Comparison of ENCODE assay signal across 1 cellular context in the genomic region with DNA sequence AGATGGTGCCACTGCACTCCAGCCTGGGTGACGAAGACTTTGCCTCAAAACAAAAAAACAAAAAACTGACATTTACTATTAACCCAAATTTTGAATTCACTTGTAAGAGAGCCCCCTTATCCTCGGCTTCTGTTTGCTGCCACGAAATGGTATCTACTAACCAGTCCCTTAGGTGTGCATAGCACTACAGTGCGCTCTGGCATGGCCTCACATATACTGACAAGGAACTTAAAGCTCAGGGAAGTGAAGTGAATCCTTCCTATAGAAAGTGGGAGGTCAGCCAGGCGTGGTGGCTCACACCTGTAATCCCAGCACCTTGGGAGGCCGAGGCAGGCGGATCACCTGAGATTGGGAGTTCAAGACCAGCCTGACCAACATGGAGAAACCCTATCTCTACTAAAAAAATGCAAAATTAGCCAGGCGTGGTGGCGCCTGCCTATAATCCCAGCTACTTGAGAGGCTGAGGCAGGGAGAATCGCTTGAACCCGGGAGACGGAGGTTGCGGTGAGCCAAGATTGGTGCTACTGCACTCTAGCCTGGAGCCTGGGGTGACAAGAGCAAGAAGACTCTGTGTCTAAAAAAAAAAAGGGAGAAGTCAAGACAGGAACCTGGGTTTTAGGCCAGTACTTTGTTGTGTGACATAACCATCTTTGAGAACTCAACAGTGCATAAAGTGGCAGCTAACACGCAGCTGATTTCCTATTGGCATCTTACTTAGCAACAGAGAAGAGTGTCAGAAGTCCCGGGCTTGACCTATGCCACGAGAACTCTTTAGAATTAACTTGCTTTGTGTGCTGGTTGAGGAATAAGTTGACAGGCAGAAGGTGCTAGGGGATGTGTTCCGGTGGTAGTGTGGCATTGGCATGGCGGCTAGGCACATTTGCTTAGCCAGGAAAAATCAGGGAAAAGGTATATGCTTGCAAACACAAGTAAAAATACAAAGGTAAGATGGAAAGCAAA.
A peak's percentile ranks its signal among the peaks of the same experiment; 100 is the strongest.
TF ChIP-seq lines count a peak whose summit lies in the region.

No MANE protein-coding gene starts in this region.

TF ChIP-seq in HepG2, 621 proteins besides CTCF, POLR2A, EP300 and RAD21 (continued from another document and continues in another):
- TF ChIP-seq, protein P1, sequence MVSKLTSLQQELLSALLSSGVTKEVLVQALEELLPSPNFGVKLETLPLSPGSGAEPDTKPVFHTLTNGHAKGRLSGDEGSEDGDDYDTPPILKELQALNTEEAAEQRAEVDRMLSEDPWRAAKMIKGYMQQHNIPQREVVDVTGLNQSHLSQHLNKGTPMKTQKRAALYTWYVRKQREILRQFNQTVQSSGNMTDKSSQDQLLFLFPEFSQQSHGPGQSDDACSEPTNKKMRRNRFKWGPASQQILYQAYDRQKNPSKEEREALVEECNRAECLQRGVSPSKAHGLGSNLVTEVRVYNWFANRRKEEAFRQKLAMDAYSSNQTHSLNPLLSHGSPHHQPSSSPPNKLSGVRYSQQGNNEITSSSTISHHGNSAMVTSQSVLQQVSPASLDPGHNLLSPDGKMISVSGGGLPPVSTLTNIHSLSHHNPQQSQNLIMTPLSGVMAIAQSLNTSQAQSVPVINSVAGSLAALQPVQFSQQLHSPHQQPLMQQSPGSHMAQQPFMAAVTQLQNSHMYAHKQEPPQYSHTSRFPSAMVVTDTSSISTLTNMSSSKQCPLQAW (CRISPR knock-in tag; IDR thresholded peaks at IDR 0.05), result peak; percentile 36; the same call in 1 of the 2 replicates
- TF ChIP-seq ZNF10 (CRISPR knock-in tag; IDR thresholded peaks at IDR 0.05; ENCODE audit: borderline replicate concordance, low read depth) (no peak), ZNF629 (CRISPR knock-in tag; conservative IDR thresholded peaks at IDR 0.05) (0 out of 2 replicates have a peak, but pooled peaks have one; percentile 15), SSRP1 (CRISPR knock-in tag; IDR thresholded peaks at IDR 0.05) (peak; percentile 91), ZNF431 (CRISPR knock-in tag; IDR thresholded peaks at IDR 0.05; ENCODE audit: borderline replicate concordance, low read depth) (peak; percentile 26; the same call in 1 of the 2 replicates), ZNF816 (CRISPR knock-in tag; IDR thresholded peaks at IDR 0.05; ENCODE audit: borderline replicate concordance) (peak; percentile 18; the same call in 1 of the 2 replicates), MED13 (CRISPR knock-in tag; IDR thresholded peaks at IDR 0.05) (no peak), PAF1 (CRISPR knock-in tag; IDR thresholded peaks at IDR 0.05) (peak; percentile 96), STAT5B (CRISPR knock-in tag; IDR thresholded peaks at IDR 0.05) (no peak), ZFP1 (CRISPR knock-in tag; IDR thresholded peaks at IDR 0.05) (peak; percentile 14; the same call in 1 of the 2 replicates), SOX5 (CRISPR knock-in tag; IDR thresholded peaks at IDR 0.05; ENCODE audit: borderline replicate concordance) (peak; percentile 10; the same call in 1 of the 2 replicates), KDM5B (CRISPR knock-in tag; IDR thresholded peaks at IDR 0.05; ENCODE audit: borderline replicate concordance) (no peak), JARID2 (CRISPR knock-in tag; IDR thresholded peaks at IDR 0.05; ENCODE audit: insufficient replicate concordance) (no peak), ZFY (CRISPR knock-in tag; IDR thresholded peaks at IDR 0.05) (no peak), ZNF709 (CRISPR knock-in tag; IDR thresholded peaks at IDR 0.05) (peak; percentile 18; the same call in 1 of the 2 replicates), ZNF619 (CRISPR knock-in tag; IDR thresholded peaks at IDR 0.05) (0 out of 2 replicates have a peak, but pooled peaks have one; percentile 10), POLR2G (IDR thresholded peaks at IDR 0.05; ENCODE audit: low read depth, low read length) (peak; percentile 51), ZC3H13 (CRISPR knock-in tag; IDR thresholded peaks at IDR 0.05) (peak; percentile 88), ZNF337 (CRISPR knock-in tag; IDR thresholded peaks at IDR 0.05; ENCODE audit: borderline replicate concordance, low read depth) (0 out of 2 replicates have a peak, but pooled peaks have one; percentile 23), ZNF24 (IDR thresholded peaks at IDR 0.05) (0 out of 2 replicates have a peak, but pooled peaks have one; percentile 5), CBFB (CRISPR knock-in tag; IDR thresholded peaks at IDR 0.05) (0 out of 2 replicates have a peak, but pooled peaks have one; percentile 12), TMF1 (CRISPR knock-in tag; IDR thresholded peaks at IDR 0.05; ENCODE audit: low read depth) (no peak), ISL2 (CRISPR knock-in tag; IDR thresholded peaks at IDR 0.05) (no peak), ZNF460 (CRISPR knock-in tag; IDR thresholded peaks at IDR 0.05; ENCODE audit: borderline replicate concordance) (peak; percentile 90), KDM2A (CRISPR knock-in tag; IDR thresholded peaks at IDR 0.05; ENCODE audit: borderline replicate concordance, low read depth) (0 out of 2 replicates have a peak, but pooled peaks have one; percentile 11), TAF15 (IDR thresholded peaks at IDR 0.05; ENCODE audit: low read depth, low read length, poor library complexity, severe bottlenecking) (no peak), ZFX (CRISPR knock-in tag; IDR thresholded peaks at IDR 0.05; ENCODE audit: low read depth) (0 out of 2 replicates have a peak, but pooled peaks have one; percentile 10), NCOA1 (CRISPR knock-in tag; IDR thresholded peaks at IDR 0.05) (no peak)
- TF ChIP-seq, protein P2, sequence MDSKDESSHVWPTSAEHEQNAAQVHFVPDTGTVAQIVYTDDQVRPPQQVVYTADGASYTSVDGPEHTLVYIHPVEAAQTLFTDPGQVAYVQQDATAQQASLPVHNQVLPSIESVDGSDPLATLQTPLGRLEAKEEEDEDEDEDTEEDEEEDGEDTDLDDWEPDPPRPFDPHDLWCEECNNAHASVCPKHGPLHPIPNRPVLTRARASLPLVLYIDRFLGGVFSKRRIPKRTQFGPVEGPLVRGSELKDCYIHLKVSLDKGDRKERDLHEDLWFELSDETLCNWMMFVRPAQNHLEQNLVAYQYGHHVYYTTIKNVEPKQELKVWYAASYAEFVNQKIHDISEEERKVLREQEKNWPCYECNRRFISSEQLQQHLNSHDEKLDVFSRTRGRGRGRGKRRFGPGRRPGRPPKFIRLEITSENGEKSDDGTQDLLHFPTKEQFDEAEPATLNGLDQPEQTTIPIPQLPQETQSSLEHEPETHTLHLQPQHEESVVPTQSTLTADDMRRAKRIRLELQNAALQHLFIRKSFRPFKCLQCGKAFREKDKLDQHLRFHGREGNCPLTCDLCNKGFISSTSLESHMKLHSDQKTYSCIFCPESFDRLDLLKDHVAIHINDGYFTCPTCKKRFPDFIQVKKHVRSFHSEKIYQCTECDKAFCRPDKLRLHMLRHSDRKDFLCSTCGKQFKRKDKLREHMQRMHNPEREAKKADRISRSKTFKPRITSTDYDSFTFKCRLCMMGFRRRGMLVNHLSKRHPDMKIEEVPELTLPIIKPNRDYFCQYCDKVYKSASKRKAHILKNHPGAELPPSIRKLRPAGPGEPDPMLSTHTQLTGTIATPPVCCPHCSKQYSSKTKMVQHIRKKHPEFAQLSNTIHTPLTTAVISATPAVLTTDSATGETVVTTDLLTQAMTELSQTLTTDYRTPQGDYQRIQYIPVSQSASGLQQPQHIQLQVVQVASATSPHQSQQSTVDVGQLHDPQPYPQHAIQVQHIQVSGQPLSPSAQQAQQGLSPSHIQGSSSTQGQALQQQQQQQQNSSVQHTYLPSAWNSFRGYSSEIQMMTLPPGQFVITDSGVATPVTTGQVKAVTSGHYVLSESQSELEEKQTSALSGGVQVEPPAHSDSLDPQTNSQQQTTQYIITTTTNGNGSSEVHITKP (CRISPR knock-in tag; IDR thresholded peaks at IDR 0.05; ENCODE audit: low read depth), result 0 out of 2 replicates have a peak, but pooled peaks have one; percentile 6
- TF ChIP-seq, protein P3, sequence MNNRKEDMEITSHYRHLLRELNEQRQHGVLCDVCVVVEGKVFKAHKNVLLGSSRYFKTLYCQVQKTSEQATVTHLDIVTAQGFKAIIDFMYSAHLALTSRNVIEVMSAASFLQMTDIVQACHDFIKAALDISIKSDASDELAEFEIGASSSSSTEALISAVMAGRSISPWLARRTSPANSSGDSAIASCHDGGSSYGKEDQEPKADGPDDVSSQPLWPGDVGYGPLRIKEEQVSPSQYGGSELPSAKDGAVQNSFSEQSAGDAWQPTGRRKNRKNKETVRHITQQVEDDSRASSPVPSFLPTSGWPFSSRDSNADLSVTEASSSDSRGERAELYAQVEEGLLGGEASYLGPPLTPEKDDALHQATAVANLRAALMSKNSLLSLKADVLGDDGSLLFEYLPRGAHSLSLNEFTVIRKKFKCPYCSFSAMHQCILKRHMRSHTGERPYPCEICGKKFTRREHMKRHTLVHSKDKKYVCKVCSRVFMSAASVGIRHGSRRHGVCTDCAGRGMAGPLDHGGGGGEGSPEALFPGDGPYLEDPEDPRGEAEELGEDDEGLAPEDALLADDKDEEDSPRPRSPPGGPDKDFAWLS (CRISPR knock-in tag; IDR thresholded peaks at IDR 0.05; ENCODE audit: borderline replicate concordance), result no peak
- TF ChIP-seq, protein P4, sequence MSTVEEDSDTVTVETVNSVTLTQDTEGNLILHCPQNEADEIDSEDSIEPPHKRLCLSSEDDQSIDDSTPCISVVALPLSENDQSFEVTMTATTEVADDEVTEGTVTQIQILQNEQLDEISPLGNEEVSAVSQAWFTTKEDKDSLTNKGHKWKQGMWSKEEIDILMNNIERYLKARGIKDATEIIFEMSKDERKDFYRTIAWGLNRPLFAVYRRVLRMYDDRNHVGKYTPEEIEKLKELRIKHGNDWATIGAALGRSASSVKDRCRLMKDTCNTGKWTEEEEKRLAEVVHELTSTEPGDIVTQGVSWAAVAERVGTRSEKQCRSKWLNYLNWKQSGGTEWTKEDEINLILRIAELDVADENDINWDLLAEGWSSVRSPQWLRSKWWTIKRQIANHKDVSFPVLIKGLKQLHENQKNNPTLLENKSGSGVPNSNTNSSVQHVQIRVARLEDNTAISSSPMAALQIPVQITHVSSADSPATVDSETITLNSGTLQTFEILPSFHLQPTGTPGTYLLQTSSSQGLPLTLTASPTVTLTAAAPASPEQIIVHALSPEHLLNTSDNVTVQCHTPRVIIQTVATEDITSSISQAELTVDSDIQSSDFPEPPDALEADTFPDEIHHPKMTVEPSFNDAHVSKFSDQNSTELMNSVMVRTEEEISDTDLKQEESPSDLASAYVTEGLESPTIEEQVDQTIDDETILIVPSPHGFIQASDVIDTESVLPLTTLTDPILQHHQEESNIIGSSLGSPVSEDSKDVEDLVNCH (CRISPR knock-in tag; IDR thresholded peaks at IDR 0.05), result no peak
- TF ChIP-seq, protein P5, sequence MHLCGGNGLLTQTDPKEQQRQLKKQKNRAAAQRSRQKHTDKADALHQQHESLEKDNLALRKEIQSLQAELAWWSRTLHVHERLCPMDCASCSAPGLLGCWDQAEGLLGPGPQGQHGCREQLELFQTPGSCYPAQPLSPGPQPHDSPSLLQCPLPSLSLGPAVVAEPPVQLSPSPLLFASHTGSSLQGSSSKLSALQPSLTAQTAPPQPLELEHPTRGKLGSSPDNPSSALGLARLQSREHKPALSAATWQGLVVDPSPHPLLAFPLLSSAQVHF (CRISPR knock-in tag; IDR thresholded peaks at IDR 0.05), result 0 out of 2 replicates have a peak, but pooled peaks have one; percentile 26
- TF ChIP-seq, protein P6, sequence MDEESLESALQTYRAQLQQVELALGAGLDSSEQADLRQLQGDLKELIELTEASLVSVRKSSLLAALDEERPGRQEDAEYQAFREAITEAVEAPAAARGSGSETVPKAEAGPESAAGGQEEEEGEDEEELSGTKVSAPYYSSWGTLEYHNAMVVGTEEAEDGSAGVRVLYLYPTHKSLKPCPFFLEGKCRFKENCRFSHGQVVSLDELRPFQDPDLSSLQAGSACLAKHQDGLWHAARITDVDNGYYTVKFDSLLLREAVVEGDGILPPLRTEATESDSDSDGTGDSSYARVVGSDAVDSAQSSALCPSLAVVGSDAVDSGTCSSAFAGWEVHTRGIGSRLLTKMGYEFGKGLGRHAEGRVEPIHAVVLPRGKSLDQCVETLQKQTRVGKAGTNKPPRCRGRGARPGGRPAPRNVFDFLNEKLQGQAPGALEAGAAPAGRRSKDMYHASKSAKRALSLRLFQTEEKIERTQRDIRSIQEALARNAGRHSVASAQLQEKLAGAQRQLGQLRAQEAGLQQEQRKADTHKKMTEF (CRISPR knock-in tag; IDR thresholded peaks at IDR 0.05), result 0 out of 2 replicates have a peak, but pooled peaks have one; percentile 2
- TF ChIP-seq, protein P7, sequence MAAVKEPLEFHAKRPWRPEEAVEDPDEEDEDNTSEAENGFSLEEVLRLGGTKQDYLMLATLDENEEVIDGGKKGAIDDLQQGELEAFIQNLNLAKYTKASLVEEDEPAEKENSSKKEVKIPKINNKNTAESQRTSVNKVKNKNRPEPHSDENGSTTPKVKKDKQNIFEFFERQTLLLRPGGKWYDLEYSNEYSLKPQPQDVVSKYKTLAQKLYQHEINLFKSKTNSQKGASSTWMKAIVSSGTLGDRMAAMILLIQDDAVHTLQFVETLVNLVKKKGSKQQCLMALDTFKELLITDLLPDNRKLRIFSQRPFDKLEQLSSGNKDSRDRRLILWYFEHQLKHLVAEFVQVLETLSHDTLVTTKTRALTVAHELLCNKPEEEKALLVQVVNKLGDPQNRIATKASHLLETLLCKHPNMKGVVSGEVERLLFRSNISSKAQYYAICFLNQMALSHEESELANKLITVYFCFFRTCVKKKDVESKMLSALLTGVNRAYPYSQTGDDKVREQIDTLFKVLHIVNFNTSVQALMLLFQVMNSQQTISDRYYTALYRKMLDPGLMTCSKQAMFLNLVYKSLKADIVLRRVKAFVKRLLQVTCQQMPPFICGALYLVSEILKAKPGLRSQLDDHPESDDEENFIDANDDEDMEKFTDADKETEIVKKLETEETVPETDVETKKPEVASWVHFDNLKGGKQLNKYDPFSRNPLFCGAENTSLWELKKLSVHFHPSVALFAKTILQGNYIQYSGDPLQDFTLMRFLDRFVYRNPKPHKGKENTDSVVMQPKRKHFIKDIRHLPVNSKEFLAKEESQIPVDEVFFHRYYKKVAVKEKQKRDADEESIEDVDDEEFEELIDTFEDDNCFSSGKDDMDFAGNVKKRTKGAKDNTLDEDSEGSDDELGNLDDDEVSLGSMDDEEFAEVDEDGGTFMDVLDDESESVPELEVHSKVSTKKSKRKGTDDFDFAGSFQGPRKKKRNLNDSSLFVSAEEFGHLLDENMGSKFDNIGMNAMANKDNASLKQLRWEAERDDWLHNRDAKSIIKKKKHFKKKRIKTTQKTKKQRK (IDR thresholded peaks at IDR 0.05; ENCODE audit: low read length), result no peak
- TF ChIP-seq, protein P8, sequence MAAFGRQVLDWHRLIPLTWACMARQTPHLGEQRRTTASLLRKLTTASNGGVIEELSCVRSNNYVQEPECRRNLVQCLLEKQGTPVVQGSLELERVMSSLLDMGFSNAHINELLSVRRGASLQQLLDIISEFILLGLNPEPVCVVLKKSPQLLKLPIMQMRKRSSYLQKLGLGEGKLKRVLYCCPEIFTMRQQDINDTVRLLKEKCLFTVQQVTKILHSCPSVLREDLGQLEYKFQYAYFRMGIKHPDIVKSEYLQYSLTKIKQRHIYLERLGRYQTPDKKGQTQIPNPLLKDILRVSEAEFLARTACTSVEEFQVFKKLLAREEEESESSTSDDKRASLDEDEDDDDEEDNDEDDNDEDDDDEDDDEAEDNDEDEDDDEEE (CRISPR knock-in tag; IDR thresholded peaks at IDR 0.05), result peak; percentile 32; the same call in 1 of the 2 replicates
- TF ChIP-seq, protein P9, sequence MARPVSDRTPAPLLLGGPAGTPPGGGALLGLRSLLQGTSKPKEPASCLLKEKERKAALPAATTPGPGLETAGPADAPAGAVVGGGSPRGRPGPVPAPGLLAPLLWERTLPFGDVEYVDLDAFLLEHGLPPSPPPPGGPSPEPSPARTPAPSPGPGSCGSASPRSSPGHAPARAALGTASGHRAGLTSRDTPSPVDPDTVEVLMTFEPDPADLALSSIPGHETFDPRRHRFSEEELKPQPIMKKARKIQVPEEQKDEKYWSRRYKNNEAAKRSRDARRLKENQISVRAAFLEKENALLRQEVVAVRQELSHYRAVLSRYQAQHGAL (CRISPR knock-in tag; IDR thresholded peaks at IDR 0.05; ENCODE audit: not compliant biosample characterization), result peak; percentile 7
